Comparison of ENCODE assay signal across 1 cellular context in genomic region chr2:121902171-121902591, GRCh38.
TF ChIP-seq lines count a peak whose summit lies in the region.

No MANE protein-coding gene starts in this region.

TF ChIP-seq in K562, 482 proteins besides CTCF, POLR2A, EP300 and RAD21 (continued from another document):
- TF ChIP-seq ARID3A (IDR thresholded peaks at IDR 0.05; ENCODE audit: borderline replicate concordance, low read depth, low read length), result peak; percentile 35; the same call in 1 of the 2 replicates
- no peak for TF ChIP-seq KAT7 (CRISPR knock-in tag; IDR thresholded peaks at IDR 0.05; ENCODE audit: borderline replicate concordance)
- peak; percentile 62 for TF ChIP-seq DIDO1 (tag; IDR thresholded peaks at IDR 0.05; ENCODE audit: low read depth)
- TF ChIP-seq PATZ1 (CRISPR knock-in tag; IDR thresholded peaks at IDR 0.05; ENCODE audit: borderline replicate concordance), result no peak
- TF ChIP-seq CBX3 (IDR thresholded peaks at IDR 0.05; ENCODE audit: borderline replicate concordance in 1 of 2, low read length in 2 of 2), result no peak
- TF ChIP-seq PREB (CRISPR knock-in tag; IDR thresholded peaks at IDR 0.05), result 0 out of 2 replicates have a peak, but pooled peaks have one; percentile 79
- peak; percentile 29; the same call in 1 of the 2 replicates for TF ChIP-seq SMAD4 (CRISPR knock-in tag; conservative IDR thresholded peaks at IDR 0.05)
- no peak for TF ChIP-seq SAFB (IDR thresholded peaks at IDR 0.05; ENCODE audit: borderline replicate concordance, low read depth, low read length)
- no peak for TF ChIP-seq HES1 (IDR thresholded peaks at IDR 0.05; ENCODE audit: low read depth)
- no peak for TF ChIP-seq POLR3A (IDR thresholded peaks at IDR 0.05; ENCODE audit: borderline replicate concordance, extremely low read depth, insufficient read depth, insufficient read length)
- TF ChIP-seq SIN3B (IDR thresholded peaks at IDR 0.05; ENCODE audit: low read depth), result no peak
- TF ChIP-seq SPI1 (IDR thresholded peaks at IDR 0.05; ENCODE audit: borderline replicate concordance, low read depth, low read length), result no peak
- no peak for TF ChIP-seq SOX6 (IDR thresholded peaks at IDR 0.05)
- TF ChIP-seq XRCC5 (IDR thresholded peaks at IDR 0.05; ENCODE audit: low read depth, low read length), result peak; percentile 56; the same call in 1 of the 2 replicates
- TF ChIP-seq ZBTB17 (CRISPR knock-in tag; IDR thresholded peaks at IDR 0.05), result no peak
- TF ChIP-seq RBBP5 (IDR thresholded peaks at IDR 0.05; ENCODE audit: borderline replicate concordance, insufficient read depth, low read length, poor library complexity, severe bottlenecking), result no peak
- no peak for TF ChIP-seq ESRRB (CRISPR knock-in tag; IDR thresholded peaks at IDR 0.05; ENCODE audit: borderline replicate concordance)
- peak; percentile 36; the same call in 1 of the 2 replicates for TF ChIP-seq TFAP4 (CRISPR knock-in tag; IDR thresholded peaks at IDR 0.05; ENCODE audit: borderline replicate concordance)
- TF ChIP-seq MYC (IDR thresholded peaks at IDR 0.05; ENCODE audit: low read depth, low read length), result peak; percentile 13; the same call in 1 of the 2 replicates
- TF ChIP-seq MYC (CRISPR knock-in tag; IDR thresholded peaks at IDR 0.05; ENCODE audit: borderline replicate concordance, low read depth), result no peak
- TF ChIP-seq NELFE (IDR thresholded peaks at IDR 0.05; ENCODE audit: insufficient read depth, insufficient read length), result no peak
- peak; percentile 31 to 41 for TF ChIP-seq E2F6 (IDR thresholded peaks at IDR 0.05; ENCODE audit: borderline replicate concordance in 1 of 2, extremely low read depth in 1 of 2, insufficient read depth in 1 of 2, insufficient read length in 1 of 2, low read depth in 1 of 2, low read length in 1 of 2, poor library complexity in 1 of 2, severe bottlenecking in 1 of 2)
- no peak for TF ChIP-seq MTA2 (IDR thresholded peaks at IDR 0.05; ENCODE audit: low read depth)
- no peak for TF ChIP-seq NR2F6 (CRISPR knock-in tag; IDR thresholded peaks at IDR 0.05)
